10 cellular contexts compared by ENCODE assay signal in the genomic region with DNA sequence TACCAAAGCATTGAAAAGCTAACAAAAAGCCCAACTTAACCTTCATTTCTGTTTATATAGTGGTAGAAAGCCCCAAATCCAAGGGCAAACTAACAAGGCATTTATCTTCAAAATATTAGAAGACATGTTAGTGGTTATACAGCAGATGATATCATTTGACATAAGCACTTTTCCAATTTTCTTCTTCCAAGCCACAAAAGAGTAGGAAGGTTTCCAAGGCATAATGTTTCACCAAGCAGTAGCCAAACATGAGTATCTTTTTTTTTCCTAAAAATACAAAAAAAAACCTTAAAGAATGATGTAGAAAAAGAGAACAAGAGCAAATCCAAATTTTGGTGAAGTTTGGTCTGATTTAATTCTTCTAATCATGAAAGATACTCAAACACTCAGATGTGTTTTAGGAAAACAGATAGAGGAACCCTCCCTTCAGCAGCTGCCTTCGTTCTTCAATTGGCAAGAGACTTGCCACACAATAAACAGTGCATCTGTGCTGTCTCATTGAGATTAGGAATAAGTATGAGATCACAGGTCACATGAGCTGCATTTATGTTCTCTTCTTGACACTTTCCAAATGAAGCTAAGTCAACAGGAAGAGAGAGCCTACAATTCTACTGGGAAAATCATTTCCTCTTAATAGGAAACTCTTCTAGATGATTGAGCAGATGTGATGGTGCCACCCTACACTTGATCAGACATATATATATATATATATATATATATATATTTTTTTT.
DNase-seq lines count a peak whose midpoint lies in the region; ATAC-seq, FAIRE-seq and TF ChIP-seq lines count a peak whose summit lies in the region.
"Had no signal": no experiment of that assay in that cellular context is flagged by ENCODE, and none has a peak within 500 bp of the region (broad histone marks: within the 10 kb centered on the region; RNA-seq: fewer than 3 reads in every experiment).

No MANE protein-coding gene starts in this region.

- no peak for TF ChIP-seq CTCF in bronchial epithelial cell (IDR thresholded peaks at IDR 0.05; ENCODE audit: insufficient read depth, low read length, severe bottlenecking)

- WGBS in urinary bladder: 14% methylated on average over 1 of the region's 1 CpG

- DNase-seq in NCI-H345 (lab: John Stamatoyannopoulos, UW): peak; percentile 2
- DNase-seq in NCI-H345 treated with DMSO at 0.1 percent for 48 hours (lab: John Stamatoyannopoulos, UW; ENCODE audit: unreplicated experiment): no peak
- peak; percentile 11 for DNase-seq in bronchial epithelial cell (ENCODE audit: low read depth)
- DNase-seq in activated CD8-positive, alpha-beta memory T cell treated with anti-CD3 and anti-CD28 coated beads, Interleukin-2, amount 50 U/mL, for 4 hours: no peak
- DNase-seq in glomerular visceral epithelial cell (ENCODE audit: extremely low spot score): no peak
- DNase-seq: activated naive CD4-positive, alpha-beta T cell treated with Interleukin-2 at 50 U/mL for 16 hours; NCI-H1694 had no signal

- ATAC-seq in GM21367 (IDR thresholded peaks at IDR 0.05; ENCODE audit: unreplicated experiment): no peak

- FAIRE-seq in bronchial epithelial cell (lab: Jason Lieb, UNC): no peak

- no peaks in the 10 kb centered on the region for H3K4me1 ChIP-seq in urinary bladder (ENCODE audit: insufficient read depth)

- H3K27me3 ChIP-seq in bronchial epithelial cell (ENCODE audit: control insufficient read depth, insufficient read depth, low read length): no peaks in the 10 kb centered on the region
- H3K27me3 ChIP-seq in layer of hippocampus (ENCODE audit: control insufficient read depth, insufficient read depth, low read length): no peaks in the 10 kb centered on the region

- H3K27ac ChIP-seq in layer of hippocampus (ENCODE audit: low read depth, low read length): peak overlapping the region; percentile 82
- H3K27ac ChIP-seq in urinary bladder (ENCODE audit: low read depth): peak overlapping the region; percentile 74

- peaks cover 4% of the 10 kb centered on the region for H3K36me3 ChIP-seq in bronchial epithelial cell (ENCODE audit: control insufficient read depth, insufficient read depth, low read length)
- peaks cover 2% of the 10 kb centered on the region for H3K36me3 ChIP-seq in urinary bladder (ENCODE audit: insufficient read depth)

- H3K4me3 ChIP-seq in bronchial epithelial cell (ENCODE audit: low read depth, low read length): no peak overlapping the region
- H3K4me3 ChIP-seq in urinary bladder (ENCODE audit: low read depth, low read length): no peak overlapping the region

Comparison
In these comparisons a context has a peak if more than half of its experiments do, and no peak if none do; other contexts are left out.
1. DNase-seq: peak in NCI-H345 (single experiment) and bronchial epithelial cell (single experiment); none in NCI-H345 treated with DMSO at 0.1 percent for 48 hours (single experiment), activated CD8-positive, alpha-beta memory T cell treated with anti-CD3 and anti-CD28 coated beads, Interleukin-2, amount 50 U/mL, for 4 hours (single experiment) and glomerular visceral epithelial cell (single experiment).